Comparison of ENCODE assay signal across 22 cellular contexts in the genomic region with DNA sequence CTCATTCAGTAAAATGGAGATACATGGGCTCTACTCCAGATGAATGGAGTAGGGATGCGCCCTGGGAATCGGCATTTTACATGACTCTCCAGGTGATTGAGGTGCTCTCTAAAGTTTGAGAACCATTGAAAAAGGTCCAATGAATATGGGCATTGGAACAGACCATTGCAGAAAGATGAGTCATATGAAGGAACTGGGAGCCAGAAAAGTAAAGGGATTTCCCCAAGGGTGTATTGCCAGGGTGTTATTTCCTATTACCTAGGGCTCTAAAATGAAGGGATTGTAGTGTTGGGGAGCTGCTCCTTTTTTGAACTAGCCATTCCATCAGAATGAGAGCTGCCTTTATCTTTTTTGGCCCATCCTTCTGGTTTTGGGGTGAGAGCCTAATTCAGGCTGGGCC. TPM values are rescaled to one million over a fixed set of nuclear protein-coding genes. Genes with fewer than 3 reads are reported as not detected.
DNase-seq lines count a peak whose midpoint lies in the region; ATAC-seq, FAIRE-seq and TF ChIP-seq lines count a peak whose summit lies in the region.
"Had no signal": no experiment of that assay in that cellular context is flagged by ENCODE, and none has a peak within 500 bp of the region (broad histone marks: within the 10 kb centered on the region; RNA-seq: fewer than 3 reads in every experiment).

No MANE protein-coding gene starts in this region.

- peaks cover 0 to 8% of the 10 kb centered on the region in 2 experiments; a peak in 1 of 5 replicates for H3K27me3 ChIP-seq in K562 (ENCODE audit: control insufficient read depth in 2 of 2, insufficient read depth in 2 of 2, low read length in 2 of 2)
- H3K27me3 ChIP-seq in foreskin keratinocyte: no peaks in the 10 kb centered on the region
- H3K27me3 ChIP-seq in neuronal stem cell (ENCODE audit: control insufficient read depth in 3 of 3, insufficient read depth in 3 of 3, low read depth in 1 of 3, low read length in 3 of 3): no peaks in the 10 kb centered on the region
- H3K27me3 ChIP-seq: stomach had no signal

- in situ Hi-C loops in ACHN (cut with HindIII; ENCODE audit: low pct_ligation_motif_present, low pct_unique_long_range_greater_than_20kb, low sequenced_read_pairs): loop anchor here (25.0 kb wide), 1 partner anchor 372 kb away; no protein-coding TSS in a partner anchor
- in situ Hi-C loops in K562 (cut with MboI): no loop called here

- POLR2A ChIA-PET in K562 (lab: Yijun Ruan, JAX): interaction anchor here (0.6 kb wide), 1 partner anchor 108 kb away, joined by 3 read pairs; no protein-coding TSS in a partner anchor

- no peak overlapping the region for H3K4me3 ChIP-seq in K562
- H3K4me3 ChIP-seq in neuronal stem cell (ENCODE audit: low read length in 2 of 2): no peak overlapping the region
- H3K4me3 ChIP-seq: coronary artery, stomach had no signal

- H3K36me3 Mint-ChIP-seq in HFFc6 (ENCODE audit: low read depth): no peaks in the 10 kb centered on the region

- H3K14ac ChIP-seq in neuronal stem cell (ENCODE audit: low read length): no peak overlapping the region

- H3K36me3 ChIP-seq in K562 (ENCODE audit: control insufficient read depth, insufficient read depth, low read length) (no peaks in the 10 kb centered on the region), neuronal stem cell (replicated peaks in 1 of 2; ENCODE audit: control insufficient read depth in 2 of 2, insufficient read depth in 2 of 2, low read length in 2 of 2) (no peaks in the 10 kb centered on the region)
- H3K36me3 ChIP-seq: stomach had no signal

- H3K27ac Mint-ChIP-seq in HFFc6: no peak overlapping the region
- H3K27ac Mint-ChIP-seq: CD4-positive, alpha-beta T cell had no signal

- peaks cover 2% of the 10 kb centered on the region; the same call in 1 of the 2 replicates for H3K27me3 Mint-ChIP-seq in HFFc6 (ENCODE audit: insufficient read depth)

- 56% methylated on average over 2 of the region's 2 CpGs for WGBS in K562 (ENCODE audit: insufficient coverage, low coverage, missing lambda C conversion rate)
- WGBS in neuronal stem cell (ENCODE audit: extremely low coverage in 2 of 2, insufficient read length in 2 of 2, insufficient replicate concordance in 1 of 2), 2 donors: no CpG with 5 or more reads among the region's 2 CpGs

- H4K8ac ChIP-seq in neuronal stem cell (ENCODE audit: low read depth, low read length): no peak overlapping the region

- no peak overlapping the region for H3K9ac ChIP-seq in K562 (ENCODE audit: insufficient read depth in 1 of 2, low read depth in 2 of 2, low read length in 2 of 2)
- no peak overlapping the region for H3K9ac ChIP-seq in neuronal stem cell (ENCODE audit: low read depth, low read length, poor library complexity)

- intact Hi-C loops in K562 (cut with micrococcal nuclease): no loop called here

- no peaks in the 10 kb centered on the region for H4K20me1 ChIP-seq in K562 (replicated peaks; ENCODE audit: control insufficient read depth, insufficient read depth, low read length)

- ATAC-seq in K562: no peak
- ATAC-seq in foreskin keratinocyte: peak; percentile 96
- no peak for ATAC-seq in HG02763 (IDR thresholded peaks at IDR 0.05; ENCODE audit: unreplicated experiment)
- ATAC-seq in HG02642 (IDR thresholded peaks at IDR 0.05; ENCODE audit: poor library complexity, unreplicated experiment): no peak
- ATAC-seq: sciatic nerve had no signal

- peaks cover 8% of the 10 kb centered on the region for H3K4me1 Mint-ChIP-seq in HFFc6 (ENCODE audit: low read depth)

- H3K4me1 ChIP-seq in K562 (replicated peaks in 1 of 2; ENCODE audit: control insufficient read depth in 2 of 2, insufficient read depth in 2 of 2, low read length in 2 of 2) (peaks cover 3 to 6% of the 10 kb centered on the region in 2 experiments; a peak in 2 of 5 replicates), foreskin keratinocyte (peaks cover 7% of the 10 kb centered on the region), neuronal stem cell (ENCODE audit: control insufficient read depth in 2 of 2, insufficient read depth in 1 of 2, low read depth in 1 of 2, low read length in 2 of 2) (peaks cover 2 to 3% of the 10 kb centered on the region in 2 donors)
- H3K4me1 ChIP-seq: stomach had no signal

- TF ChIP-seq EP300 in K562 (IDR thresholded peaks at IDR 0.05; ENCODE audit: low read length): no peak

- H3K9me3 ChIP-seq in K562 (replicated peaks; ENCODE audit: control insufficient read depth, insufficient read depth, low read depth, low read length) (no peaks in the 10 kb centered on the region), neuronal stem cell (replicated peaks in 1 of 2; ENCODE audit: control insufficient read depth in 2 of 2, insufficient read depth in 1 of 2, low read depth in 1 of 2, low read length in 2 of 2) (no peaks in the 10 kb centered on the region)
- H3K9me3 ChIP-seq: stomach had no signal

- H3K4me2 ChIP-seq in K562 (ENCODE audit: insufficient read depth, low read length) (no peak overlapping the region), neuronal stem cell (ENCODE audit: insufficient read depth, low read length, poor library complexity, severe bottlenecking) (no peak overlapping the region)

- H3K23ac ChIP-seq in neuronal stem cell (ENCODE audit: low read depth, low read length, poor library complexity): no peak overlapping the region

- H3K9me3 Mint-ChIP-seq in HFFc6: no peaks in the 10 kb centered on the region
- H3K9me3 Mint-ChIP-seq: CD4-positive, alpha-beta T cell had no signal

- peak; percentile 13 for DNase-seq in ACHN
- peak; percentile 11 for DNase-seq in HFFc6
- no peak for DNase-seq in K562 (ENCODE audit: extremely low read depth in 1 of 4, low spot score in 3 of 4)
- peak; percentile 63 to 82 for DNase-seq in foreskin keratinocyte
- no peak for DNase-seq in 8988T
- DNase-seq in neuronal stem cell (ENCODE audit: low spot score): no peak
- DNase-seq: activated CD4-positive, CD25-positive, alpha-beta regulatory T cell treated with anti-CD3 and anti-CD28 coated beads, Interleukin-2, amount 50 U/mL, for 72 hours; activated effector memory CD4-positive, alpha-beta T cell treated with Interleukin-2 at 50 U/mL for 16 hours; amygdala; CD4-positive, alpha-beta T cell; DMS79; NCI-H1092; NCI-H2107; NCI-H526 treated with DMSO at 0.1 percent for 48 hours; nucleus accumbens; OCI-M1; stomach had no signal

- BruUV-seq in K562 (replicated peaks; lab: Mats Ljungman, UMichigan): no TSS peak

- TF ChIP-seq POLR2A in K562 (conservative IDR thresholded peaks at IDR 0.05): no peak

- H2AK5ac ChIP-seq in neuronal stem cell (ENCODE audit: low read depth, low read length): no peak overlapping the region

- no peaks in the 10 kb centered on the region for H3K9me1 ChIP-seq in K562 (ENCODE audit: control insufficient read depth, insufficient read depth, low read length)

- no peak overlapping the region for H2BK5ac ChIP-seq in neuronal stem cell (ENCODE audit: low read length)

- H3K79me2 ChIP-seq in K562 (ENCODE audit: control insufficient read depth, insufficient read depth, low read length): no peaks in the 10 kb centered on the region

- no peak overlapping the region for H2BK12ac ChIP-seq in neuronal stem cell (ENCODE audit: low read length)

- H3K18ac ChIP-seq in neuronal stem cell (ENCODE audit: low read length): no peak overlapping the region

- no peak for TF ChIP-seq RAD21 in K562 (CRISPR knock-in tag; conservative IDR thresholded peaks at IDR 0.05 in 1 of 2, IDR thresholded peaks at IDR 0.05 in 1 of 2)

- no peak for FAIRE-seq in K562 (lab: Jason Lieb, UNC)
- FAIRE-seq: GM18507 had no signal

- H3K79me1 ChIP-seq in neuronal stem cell (ENCODE audit: low read depth, low read length): no peaks in the 10 kb centered on the region

- CTCF ChIA-PET in K562 (lab: Yijun Ruan, JAX; ENCODE audit: low intra/inter-chr PET ratio): no interaction called here

- H3K27ac ChIP-seq in K562 (ENCODE audit: extremely low read depth, low read depth, low read length): no peak overlapping the region
- no peak overlapping the region for H3K27ac ChIP-seq in foreskin keratinocyte
- no peak overlapping the region for H3K27ac ChIP-seq in neuronal stem cell (replicated peaks; ENCODE audit: low read length)
- H3K27ac ChIP-seq: coronary artery, stomach had no signal

- H3K4ac ChIP-seq in neuronal stem cell (ENCODE audit: low read length): no peak overlapping the region

- no peak overlapping the region for H2BK120ac ChIP-seq in neuronal stem cell (ENCODE audit: low read depth, low read length)

- H2AFZ ChIP-seq in K562 (ENCODE audit: low read depth, low read length) (no peak overlapping the region), neuronal stem cell (ENCODE audit: low read length) (no peak overlapping the region)

- no peak overlapping the region for H2BK15ac ChIP-seq in neuronal stem cell (ENCODE audit: low read length)

- H4K91ac ChIP-seq in neuronal stem cell (ENCODE audit: low read depth, low read length, poor library complexity): no peak overlapping the region

- TF ChIP-seq CTCF in HFFc6 (IDR thresholded peaks at IDR 0.05): no peak
- TF ChIP-seq CTCF in K562 (IDR thresholded peaks at IDR 0.05 in 2 of 3, conservative IDR thresholded peaks at IDR 0.05 in 1 of 3; ENCODE audit: insufficient read depth in 2 of 3, low read depth in 1 of 3, low read length in 3 of 3): no peak
- TF ChIP-seq CTCF in foreskin keratinocyte (conservative IDR thresholded peaks at IDR 0.05): no peak

- no peak overlapping the region for H3K4me3 Mint-ChIP-seq in HFFc6
- H3K4me3 Mint-ChIP-seq: CD4-positive, alpha-beta T cell had no signal

RNA-seq across cellular contexts. Expression of a gene that starts 21.7 kb away (rescaled TPM):
- total RNA-seq in HFFc6 (2021; fragmentation: NEBNext Ultra II Directional; extraction: Animal tissue kit (Norgen Biotek cat#: 25700)): 10 to 100 TPM in 4 of 6 experiments, 1 to 10 TPM in 2; 3.3 to 77.5 (median 66.7) TPM
- total RNA-seq in K562 (2011; cell fraction: chromatin; rRNA removed; ENCODE audit: low replicate concordance): 0.25 and 0.30 TPM in 2 replicates
- total RNA-seq in K562 (2011; cell fraction: nucleolus; rRNA removed): 0.67 and 0.79 TPM in 2 replicates
- total RNA-seq in K562 (2011; cell fraction: nucleoplasm; rRNA removed): 0.76 and 0.95 TPM in 2 replicates
- 0.37 and 0.41 TPM in 2 replicates for total RNA-seq in K562 (2014; rRNA removed)
- total RNA-seq in K562 (2014; rRNA removed; fragmentation: Illumina TruSeq; extraction: Trizol): 0.16 and 0.18 TPM in 2 replicates
- 0.26 and 0.33 TPM in 2 replicates for total RNA-seq in K562 (2015; rRNA removed; fragmentation: Illumina TruSeq; extraction: Trizol)
- total RNA-seq in K562 (2021): 0.24 and 0.42 TPM in 2 replicates
- not detected in 2 replicates for polyA plus RNA-seq in K562 (2011; rRNA removed)
- 0.22 TPM in 1 of 2 replicates, not detected in the other for polyA plus RNA-seq in K562 (2011; cell fraction: cytosol; rRNA removed)
- polyA plus RNA-seq in K562 (2011; cell fraction: nucleus; rRNA removed): not detected in 2 replicates
- 0.17 and 0.42 TPM in 2 replicates for polyA plus RNA-seq in K562 (2012)
- polyA plus RNA-seq in K562 (2014; fragmentation: Illumina TruSeq; extraction: Trizol): 0.17 and 0.18 TPM in 2 replicates
- polyA plus RNA-seq in K562 (2014; fragmentation: Nextera tagmentation; extraction: Ambion mirVana): under 1 TPM; 0.14 to 0.15 TPM
- polyA plus RNA-seq in K562 (2014; rRNA removed): 0.05 and 0.16 TPM in 2 replicates
- 0.32 TPM in 1 of 2 replicates, not detected in the other for polyA minus RNA-seq in K562 (2011; rRNA and poly(A)+ RNA removed)
- 0.57 TPM in 1 of 2 replicates, not detected in the other for polyA minus RNA-seq in K562 (2011; cell fraction: cytosol; rRNA and poly(A)+ RNA removed)
- polyA minus RNA-seq in K562 (2011; cell fraction: nucleus; rRNA and poly(A)+ RNA removed): not detected in 2 replicates
- 4.8 and 22.6 TPM in 2 replicates for total RNA-seq in foreskin keratinocyte
- polyA plus RNA-seq in foreskin keratinocyte: 4.0 and 19.8 TPM in 2 replicates
- 1.4 TPM for polyA plus RNA-seq in neuronal stem cell (2013, experiment 1 of 2)
- polyA plus RNA-seq in neuronal stem cell (2013, experiment 2 of 2): 1.5 TPM
- total RNA-seq: CD4-positive, alpha-beta T cell had no signal

Comparison
In these comparisons a context has a peak if more than half of its experiments do, and no peak if none do; other contexts are left out.
1. DNase-seq: peak in ACHN (single experiment), HFFc6 (single experiment) and foreskin keratinocyte (2 of 2); none in K562 (0 of 4), 8988T (single experiment) and neuronal stem cell (single experiment).